1 cellular context compared by ENCODE assay signal in genomic region chr4:147194604-147195003, GRCh38.
TF ChIP-seq lines count a peak whose summit lies in the region.

No MANE protein-coding gene starts in this region.

TF ChIP-seq in IMR-90, 13 proteins besides CTCF, POLR2A, EP300 and RAD21:
- TF ChIP-seq SMC3 (IDR thresholded peaks at IDR 0.05; ENCODE audit: low read depth, low read length): no peak
- no peak for TF ChIP-seq RFX5 (IDR thresholded peaks at IDR 0.05; ENCODE audit: low read depth, low read length)
- no peak for TF ChIP-seq NFE2L2 (IDR thresholded peaks at IDR 0.05; ENCODE audit: low read depth, low read length)
- TF ChIP-seq MAZ (IDR thresholded peaks at IDR 0.05; ENCODE audit: borderline replicate concordance, low read depth, low read length): no peak
- no peak for TF ChIP-seq BHLHE40 (IDR thresholded peaks at IDR 0.05; ENCODE audit: low read depth, low read length)
- TF ChIP-seq CEBPB (IDR thresholded peaks at IDR 0.05; ENCODE audit: low read depth, low read length): no peak
- TF ChIP-seq FOS (IDR thresholded peaks at IDR 0.05; ENCODE audit: low read depth, low read length): no peak
- TF ChIP-seq USF2 (IDR thresholded peaks at IDR 0.05; ENCODE audit: low read depth, low read length): no peak
